ENCODE assay signal across 1 cellular context in genomic region chr16:27316038-27316680, GRCh38.
TF ChIP-seq lines count a peak whose summit lies in the region.

No MANE protein-coding gene starts in this region.

TF ChIP-seq in endothelial cell of umbilical vein, 7 proteins besides CTCF, POLR2A, EP300 and RAD21 (continued from another document):
- TF ChIP-seq MYC (IDR thresholded peaks at IDR 0.05; ENCODE audit: low read depth, low read length) (no peak), GATA2 (IDR thresholded peaks at IDR 0.05; ENCODE audit: insufficient read depth, insufficient read length, low read depth, low read length) (no peak), FOS (IDR thresholded peaks at IDR 0.05; ENCODE audit: borderline replicate concordance, insufficient read depth, low read length) (no peak)
- TF ChIP-seq, protein P1, sequence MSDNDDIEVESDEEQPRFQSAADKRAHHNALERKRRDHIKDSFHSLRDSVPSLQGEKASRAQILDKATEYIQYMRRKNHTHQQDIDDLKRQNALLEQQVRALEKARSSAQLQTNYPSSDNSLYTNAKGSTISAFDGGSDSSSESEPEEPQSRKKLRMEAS (IDR thresholded peaks at IDR 0.05; ENCODE audit: insufficient read depth, insufficient read length): no peak
